Comparison of ENCODE assay signal across 8 cellular contexts in the genomic region with DNA sequence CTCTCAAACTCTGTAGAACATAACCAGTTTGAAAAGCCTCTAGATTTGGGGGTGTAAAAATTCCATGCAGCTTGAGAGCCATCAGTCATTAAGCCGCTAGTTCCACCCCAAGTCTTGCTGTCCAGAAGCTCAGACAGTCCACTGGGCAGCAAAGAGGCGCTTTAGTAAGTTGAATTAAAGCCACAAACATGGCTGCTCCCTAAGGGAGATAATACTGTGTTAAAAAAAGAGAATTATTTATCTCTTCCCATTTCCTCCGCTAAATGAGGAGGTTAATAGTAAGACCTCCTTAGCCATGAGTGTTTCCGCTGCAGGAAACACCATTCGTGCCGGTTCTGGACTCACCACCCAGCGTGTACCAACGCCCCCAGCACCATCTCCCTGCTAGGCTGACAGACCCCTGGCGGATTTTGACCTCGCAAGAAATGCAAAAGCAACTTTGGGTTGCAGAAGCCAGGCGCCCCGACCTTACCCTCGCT. TPM values are rescaled to one million over a fixed set of nuclear protein-coding genes. Genes with fewer than 3 reads are reported as not detected.
DNase-seq lines count a peak whose midpoint lies in the region; ATAC-seq, FAIRE-seq and TF ChIP-seq lines count a peak whose summit lies in the region.

No MANE protein-coding gene starts in this region.

- H3K36me3 ChIP-seq in SJSA1 (no peaks in the 10 kb centered on the region; the same call in 1 of the 2 replicates), endothelial cell of umbilical vein (ENCODE audit: control insufficient read depth in 2 of 2, extremely low read depth in 1 of 2, insufficient read depth in 2 of 2, low read length in 2 of 2) (peaks cover 0 to 3% of the 10 kb centered on the region in 2 experiments), muscle layer of colon (ENCODE audit: insufficient read depth, low read length) (no peaks in the 10 kb centered on the region), aorta (ENCODE audit: control insufficient read depth in 1 of 2, insufficient read depth in 2 of 2, low read length in 1 of 2) (no peaks in the 10 kb centered on the region)

- H3K9me3 Mint-ChIP-seq in CD4-positive, alpha-beta T cell, result no peaks in the 10 kb centered on the region

- no peaks in the 10 kb centered on the region for H3K9me3 ChIP-seq in CD4-positive, alpha-beta T cell (ENCODE audit: control insufficient read depth, low read length)
- H3K9me3 ChIP-seq in SJSA1 (replicated peaks) (no peaks in the 10 kb centered on the region), endothelial cell of umbilical vein (replicated peaks; ENCODE audit: control insufficient read depth, insufficient read depth, low read length) (no peaks in the 10 kb centered on the region), muscle layer of colon (ENCODE audit: low read length) (no peaks in the 10 kb centered on the region), aorta (ENCODE audit: control insufficient read depth, low read length) (no peaks in the 10 kb centered on the region)

- dilution Hi-C loops in endothelial cell of umbilical vein (cut with MboI; ENCODE audit: extremely low pct_ligation_motif_present, low sequenced_read_pairs), result no loop called here

- ATAC-seq in CD4-positive, alpha-beta T cell (ENCODE audit: poor library complexity), result peak; percentile 1
- ATAC-seq in GM18870 (IDR thresholded peaks at IDR 0.05; ENCODE audit: unreplicated experiment), result peak; percentile 21
- ATAC-seq in HG03095 (IDR thresholded peaks at IDR 0.05; ENCODE audit: unreplicated experiment), result peak; percentile 17
- peak; percentile 55 for ATAC-seq in aorta (ENCODE audit: low FRiP score)
- no peak for ATAC-seq in HG03108 (IDR thresholded peaks at IDR 0.05; ENCODE audit: unreplicated experiment)

- H3K4me3 Mint-ChIP-seq in CD4-positive, alpha-beta T cell, result peak overlapping the region; percentile 93

- no peaks in the 10 kb centered on the region for H3K27me3 ChIP-seq in CD4-positive, alpha-beta T cell (ENCODE audit: control insufficient read depth, insufficient read depth, low read length)
- H3K27me3 ChIP-seq in SJSA1 (replicated peaks), result no peaks in the 10 kb centered on the region
- no peaks in the 10 kb centered on the region for H3K27me3 ChIP-seq in endothelial cell of umbilical vein (ENCODE audit: control insufficient read depth in 2 of 2, insufficient read depth in 2 of 2, low read length in 2 of 2)
- no peaks in the 10 kb centered on the region for H3K27me3 ChIP-seq in muscle layer of colon (ENCODE audit: control insufficient read depth in 1 of 2, insufficient read depth in 2 of 2, low read length in 2 of 2)
- H3K27me3 ChIP-seq in aorta (ENCODE audit: control insufficient read depth in 1 of 2, insufficient read depth in 2 of 2, low read length in 1 of 2), result no peaks in the 10 kb centered on the region

- H3K4me3 ChIP-seq in SJSA1 (peak overlapping the region; percentile 71), endothelial cell of umbilical vein (replicated peaks in 1 of 3; ENCODE audit: insufficient read depth in 1 of 3, low read depth in 1 of 3, low read length in 3 of 3) (peak overlapping the region; percentile 48 to 89 (median 65)), muscle layer of colon (ENCODE audit: low read depth in 1 of 2, low read length in 2 of 2) (peak overlapping the region; percentile 73 to 75), aorta (ENCODE audit: low read length in 2 of 2) (peak overlapping the region; percentile 51 to 80)

- H3K27ac ChIP-seq in CD4-positive, alpha-beta T cell (ENCODE audit: low read depth, low read length), result peak overlapping the region; percentile 92
- H3K27ac ChIP-seq in SJSA1, result no peak overlapping the region
- peak overlapping the region; percentile 2 for H3K27ac ChIP-seq in endothelial cell of umbilical vein (ENCODE audit: insufficient read depth, low read depth, low read length)
- H3K27ac ChIP-seq in muscle layer of colon (ENCODE audit: low read depth, low read length), result peak overlapping the region; percentile 87
- peak overlapping the region; percentile 7 to 61 for H3K27ac ChIP-seq in aorta (ENCODE audit: low read depth in 1 of 2, low read length in 2 of 2)

- TF ChIP-seq CTCF in CD4-positive, alpha-beta T cell (IDR thresholded peaks at IDR 0.05), result no peak
- TF ChIP-seq CTCF in endothelial cell of umbilical vein (IDR thresholded peaks at IDR 0.05; ENCODE audit: extremely low read depth in 1 of 2, insufficient read depth in 1 of 2, low read depth in 1 of 2, low read length in 2 of 2), result no peak

- peaks cover 16% of the 10 kb centered on the region for H3K36me3 Mint-ChIP-seq in CD4-positive, alpha-beta T cell (ENCODE audit: low read depth)

- intact Hi-C loops in CD4-positive, alpha-beta T cell (cut with DNase I, micrococcal nuclease), result loop anchor here (1.0 to 10.0 kb wide), 10 partner anchors 9 to 1177 kb away; a partner anchor contains a TSS
- intact Hi-C loops in endothelial cell of umbilical vein (cut with micrococcal nuclease), result loop anchor here (1.0 to 10.0 kb wide), 6 partner anchors 75 to 689 kb away; a partner anchor contains a TSS
- intact Hi-C loops in aorta (cut with DNase I), result loop anchor here (5.0 to 10.0 kb wide), 2 partner anchors 76 to 159 kb away; a partner anchor contains a TSS

- no peaks in the 10 kb centered on the region for H3K27me3 Mint-ChIP-seq in CD4-positive, alpha-beta T cell

- no TSS peak for BruUV-seq in endothelial cell of umbilical vein (replicated peaks; lab: Mats Ljungman, UMichigan)

- H2AFZ ChIP-seq in endothelial cell of umbilical vein (ENCODE audit: low read depth, low read length), result peak overlapping the region; percentile 82

- CTCF ChIA-PET in CD4-positive, alpha-beta T cell (lab: Charles Lee), result interaction anchor here (0.7 to 1.8 kb wide), 21 partner anchors 9 to 293 kb away, joined by 3 to 16 read pairs (median 6); a partner anchor contains a TSS
- CTCF ChIA-PET in endothelial cell of umbilical vein (lab: Charles Lee), result interaction anchor here (0.6 to 4.8 kb wide), 16 partner anchors 10 to 318 kb away, joined by 3 to 268 read pairs (median 4); a partner anchor contains a TSS

- H3K4me1 Mint-ChIP-seq in CD4-positive, alpha-beta T cell (ENCODE audit: low read depth), result peaks cover 61% of the 10 kb centered on the region

- no peak for TF ChIP-seq POLR2A in endothelial cell of umbilical vein (IDR thresholded peaks at IDR 0.05; ENCODE audit: low read depth, low read length)

- peak overlapping the region; percentile 80 for H3K4me2 ChIP-seq in endothelial cell of umbilical vein (ENCODE audit: insufficient read depth, low read length)

- no peaks in the 10 kb centered on the region for H3K9me1 ChIP-seq in endothelial cell of umbilical vein (replicated peaks; ENCODE audit: control insufficient read depth, extremely low read depth, insufficient read depth, low read length)

- peak; percentile 50 for FAIRE-seq in endothelial cell of umbilical vein (lab: Jason Lieb, UNC)

- H3K4me1 ChIP-seq in SJSA1 (replicated peaks) (peaks cover 17% of the 10 kb centered on the region), endothelial cell of umbilical vein (ENCODE audit: control insufficient read depth, extremely low read depth, insufficient read depth, low read length) (peaks cover 11% of the 10 kb centered on the region), muscle layer of colon (ENCODE audit: insufficient read depth, low read length) (peaks cover 37% of the 10 kb centered on the region), aorta (ENCODE audit: control insufficient read depth in 1 of 2, insufficient read depth in 2 of 2, low read length in 2 of 2) (peaks cover 3 to 14% of the 10 kb centered on the region in 2 donors)

- POLR2A ChIA-PET in CD4-positive, alpha-beta T cell (lab: Charles Lee), result interaction anchor here (0.9 to 4.4 kb wide), 14 partner anchors 9 to 1962 kb away, joined by 3 to 49 read pairs (median 6); a partner anchor contains a TSS
- POLR2A ChIA-PET in endothelial cell of umbilical vein (lab: Charles Lee), result interaction anchor here (0.7 kb wide), 1 partner anchor 244 kb away, joined by 5 read pairs; no protein-coding TSS in a partner anchor

- DNase-seq in CD4-positive, alpha-beta T cell, result peak in 3 of 10 experiments; percentile 10 to 24 (median 20)
- DNase-seq in SJSA1 (ENCODE audit: low read depth in 1 of 2, low spot score in 2 of 2) (peak in 1 of 2 experiments; percentile 54), endothelial cell of umbilical vein (ENCODE audit: low read depth, low spot score) (peak; percentile 55), aorta (no peak)

- H3K27ac Mint-ChIP-seq in CD4-positive, alpha-beta T cell, result peak overlapping the region; percentile 97

- H3K79me2 ChIP-seq in endothelial cell of umbilical vein (ENCODE audit: control insufficient read depth, insufficient read depth, low read length), result peaks cover 15% of the 10 kb centered on the region

- H4K20me1 ChIP-seq in endothelial cell of umbilical vein (replicated peaks; ENCODE audit: control insufficient read depth, extremely low read depth, insufficient read depth, low read length), result no peaks in the 10 kb centered on the region

- WGBS in aorta, 2 donors, result 0% methylated on average over 13 of the region's 13 CpGs

- peak overlapping the region; percentile 85 for H3K9ac ChIP-seq in endothelial cell of umbilical vein (replicated peaks; ENCODE audit: extremely low read depth, insufficient read depth, low read length)
- peak overlapping the region; percentile 50 for H3K9ac ChIP-seq in muscle layer of colon (ENCODE audit: low read length)

RNA-seq across cellular contexts. Expression of a gene that starts 0.5 kb away (rescaled TPM):
- 1 to 10 TPM; 8.3 to 9.5 TPM for total RNA-seq in CD4-positive, alpha-beta T cell
- total RNA-seq in SJSA1 (2014; rRNA removed; shearing (Covaris generic)), result 52.7 and 128 TPM in 2 replicates
- total RNA-seq in endothelial cell of umbilical vein (51.0 and 54.8 TPM in 2 replicates), aorta (10 to 100 TPM; 49.7 to 56.1 TPM)
- polyA plus RNA-seq in endothelial cell of umbilical vein (58.9 and 70.7 TPM in 2 replicates), aorta (100 to 1,000 TPM in 1 of 2 donors, 10 to 100 TPM in 1; 69.6 to 245 TPM)
- polyA plus RNA-seq in endothelial cell of umbilical vein (2011; cell fraction: cytosol; rRNA removed), result 48.3 and 57.4 TPM in 2 replicates
- 56.8 and 66.5 TPM in 2 replicates for polyA plus RNA-seq in endothelial cell of umbilical vein (2011; cell fraction: nucleus; rRNA removed)
- 66.3 and 80.4 TPM in 2 replicates for polyA plus RNA-seq in endothelial cell of umbilical vein (2012)
- 223 and 252 TPM in 2 replicates for polyA minus RNA-seq in endothelial cell of umbilical vein
- polyA minus RNA-seq in endothelial cell of umbilical vein (2011; cell fraction: cytosol; rRNA and poly(A)+ RNA removed), result 66.8 TPM
- polyA minus RNA-seq in endothelial cell of umbilical vein (2011; cell fraction: nucleus; rRNA and poly(A)+ RNA removed), result 37.4 and 79.1 TPM in 2 replicates

RNA-seq across cellular contexts. Expression of a gene that starts 8.7 kb away (rescaled TPM):
- total RNA-seq in CD4-positive, alpha-beta T cell, result 100 to 1,000 TPM; 103 to 107 TPM
- total RNA-seq in SJSA1 (2014; rRNA removed; shearing (Covaris generic)), result 45.3 and 74.6 TPM in 2 replicates
- total RNA-seq in endothelial cell of umbilical vein, result 43.5 and 45.4 TPM in 2 replicates
- polyA plus RNA-seq in endothelial cell of umbilical vein, result 20.1 and 25.2 TPM in 2 replicates
- 24.6 and 24.7 TPM in 2 replicates for polyA plus RNA-seq in endothelial cell of umbilical vein (2011; cell fraction: cytosol; rRNA removed)
- polyA plus RNA-seq in endothelial cell of umbilical vein (2011; cell fraction: nucleus; rRNA removed), result 24.2 and 27.3 TPM in 2 replicates
- polyA plus RNA-seq in endothelial cell of umbilical vein (2012), result 52.5 and 55.1 TPM in 2 replicates
- 51.8 and 63.4 TPM in 2 replicates for polyA minus RNA-seq in endothelial cell of umbilical vein
- 18.7 TPM for polyA minus RNA-seq in endothelial cell of umbilical vein (2011; cell fraction: cytosol; rRNA and poly(A)+ RNA removed)
- polyA minus RNA-seq in endothelial cell of umbilical vein (2011; cell fraction: nucleus; rRNA and poly(A)+ RNA removed), result 37.9 and 45.1 TPM in 2 replicates
- total RNA-seq in aorta, result 10 to 100 TPM; 58.8 to 61.6 TPM
- 10 to 100 TPM; 27.1 to 67.7 TPM for polyA plus RNA-seq in aorta
